ENCODE assay signal across 1 cellular context in the genomic region with DNA sequence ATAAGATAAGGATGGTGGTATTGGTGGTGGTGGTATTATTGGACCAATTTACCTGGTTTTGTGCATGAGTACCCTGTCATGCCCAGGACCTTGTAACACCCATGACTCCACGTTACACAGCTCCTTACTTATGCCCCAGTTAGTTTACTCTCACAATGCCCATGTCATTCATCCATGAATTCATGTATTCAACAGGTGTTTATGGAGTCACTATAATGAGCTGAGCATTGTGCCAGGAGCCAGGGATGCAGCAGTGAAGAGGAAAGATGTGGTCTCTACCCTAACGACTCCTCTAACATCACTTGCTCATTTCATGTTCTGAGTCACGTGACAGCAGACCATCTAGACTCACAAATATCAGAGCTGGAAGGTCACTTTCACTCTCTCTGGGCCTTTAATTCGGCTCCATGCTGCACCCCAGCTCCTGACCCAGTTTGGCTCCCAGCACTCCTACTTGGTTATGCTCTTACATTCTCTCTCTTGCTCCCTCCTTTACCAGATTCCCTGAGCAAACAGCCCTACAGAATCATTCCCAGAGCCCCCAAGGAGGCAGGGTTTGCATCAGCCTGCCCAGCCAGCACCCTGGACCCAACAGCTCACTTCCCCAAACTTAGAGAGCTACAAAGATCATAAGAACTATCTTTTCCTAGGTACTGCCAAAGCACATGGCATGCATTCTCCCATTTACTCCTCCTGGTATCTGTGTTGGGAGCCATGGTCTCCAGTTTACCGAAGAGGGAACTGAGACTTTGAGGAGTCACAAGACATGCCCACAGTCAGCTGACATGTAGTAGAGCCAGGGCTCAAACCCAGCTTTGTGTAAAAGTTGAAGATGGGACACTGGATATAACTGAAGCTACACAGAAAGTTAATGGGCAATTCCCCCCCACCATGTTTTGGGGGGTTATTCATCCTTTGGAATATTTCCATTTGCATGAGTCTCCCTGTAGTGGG.
TF ChIP-seq lines count a peak whose summit lies in the region.

No MANE protein-coding gene starts in this region.

TF ChIP-seq in IMR-90, 13 proteins besides CTCF, POLR2A, EP300 and RAD21:
- TF ChIP-seq FOS (IDR thresholded peaks at IDR 0.05; ENCODE audit: low read depth, low read length) (no peak), USF2 (IDR thresholded peaks at IDR 0.05; ENCODE audit: low read depth, low read length) (0 out of 2 replicates have a peak, but pooled peaks have one; percentile 6), MXI1 (IDR thresholded peaks at IDR 0.05; ENCODE audit: borderline replicate concordance, low read depth, low read length) (no peak)
